8 cellular contexts compared by ENCODE assay signal in genomic region chr14:50001999-50002925, GRCh38.
DNase-seq lines count a peak whose midpoint lies in the region; ATAC-seq and TF ChIP-seq lines count a peak whose summit lies in the region.

No MANE protein-coding gene starts in this region.

- H3K4me2 ChIP-seq in DND-41 (ENCODE audit: insufficient read depth, low read length) (peak overlapping the region; percentile 81), neural progenitor cell (no peak overlapping the region)

- peak overlapping the region; percentile 36; the same call in 1 of the 2 replicates for H3K9ac ChIP-seq in DND-41 (ENCODE audit: low read depth, low read length)
- no peak overlapping the region for H3K9ac ChIP-seq in neural progenitor cell

- TF ChIP-seq CTCF in DND-41 (IDR thresholded peaks at IDR 0.05; ENCODE audit: borderline replicate concordance, extremely low read depth, low read length, poor library complexity, severe bottlenecking) (no peak), activated B cell treated with CpG ODN at 0.5 μM for 24 hours (IDR thresholded peaks at IDR 0.05) (no peak), chondrocyte (IDR thresholded peaks at IDR 0.05) (no peak), neural progenitor cell (IDR thresholded peaks at IDR 0.05) (no peak)

- POLR2A ChIA-PET in activated B cell treated with CpG ODN at 0.5 μM for 24 hours (lab: Charles Lee), result interaction anchor here (0.6 to 7.3 kb wide), 50 partner anchors 9 to 382 kb away, joined by 3 to 301 read pairs (median 10); partner anchors contain the start of genes ARF6, MGAT2, NEMF and RPL36AL

- H3K36me3 ChIP-seq in DND-41 (ENCODE audit: insufficient read depth, low read length) (no peaks in the 10 kb centered on the region), neural progenitor cell (no peaks in the 10 kb centered on the region), aorta (ENCODE audit: control insufficient read depth in 1 of 2, insufficient read depth in 2 of 2, low read length in 1 of 2) (no peaks in the 10 kb centered on the region)

- peak overlapping the region; percentile 73; the same call in 1 of the 2 replicates for H2AFZ ChIP-seq in DND-41 (ENCODE audit: low read depth, low read length)
- no peak overlapping the region for H2AFZ ChIP-seq in neural progenitor cell (replicated peaks)

- H3K27me3 Mint-ChIP-seq in activated B cell treated with CpG ODN at 0.5 μM for 24 hours (no peaks in the 10 kb centered on the region), chondrocyte (ENCODE audit: low read depth) (no peaks in the 10 kb centered on the region), neural progenitor cell (ENCODE audit: insufficient read depth, low read depth) (peaks cover 28% of the 10 kb centered on the region)

- H3K9me3 ChIP-seq in DND-41 (ENCODE audit: insufficient read depth, low read length, severe bottlenecking), result no peaks in the 10 kb centered on the region
- no peaks in the 10 kb centered on the region for H3K9me3 ChIP-seq in neural progenitor cell (ENCODE audit: low read depth)
- no peaks in the 10 kb centered on the region for H3K9me3 ChIP-seq in aorta (ENCODE audit: control insufficient read depth, low read length)

- H3F3A ChIP-seq in neural progenitor cell (ENCODE audit: low read depth), result no peaks in the 10 kb centered on the region

- H3K27me3 ChIP-seq in DND-41 (ENCODE audit: insufficient read depth, low read length, poor library complexity), result peaks cover 17% of the 10 kb centered on the region
- H3K27me3 ChIP-seq in neural progenitor cell, result peaks cover 73% of the 10 kb centered on the region
- H3K27me3 ChIP-seq in aorta (ENCODE audit: control insufficient read depth in 1 of 2, insufficient read depth in 2 of 2, low read length in 1 of 2), result no peaks in the 10 kb centered on the region

- H3K79me2 ChIP-seq in DND-41 (ENCODE audit: insufficient read depth, low read length), result no peaks in the 10 kb centered on the region
- no peaks in the 10 kb centered on the region for H3K79me2 ChIP-seq in neural progenitor cell (ENCODE audit: low read depth)

- H3K4me3 ChIP-seq in DND-41 (ENCODE audit: low read depth in 1 of 2, low read length in 2 of 2) (peak overlapping the region in 1 of 2 experiments; percentile 56; a peak in 2 of 4 replicates), neural progenitor cell (no peak overlapping the region), aorta (ENCODE audit: low read length in 2 of 2) (no peak overlapping the region)

- DNase-seq in DND-41 (peak; percentile 35), activated B cell treated with CpG ODN at 0.5 μM for 24 hours (no peak), chondrocyte (ENCODE audit: low spot score) (no peak), neural progenitor cell (ENCODE audit: low spot score) (no peak), aorta (peak in 1 of 2 donors; percentile 60), COLO668 (lab: John Stamatoyannopoulos, UW; ENCODE audit: unreplicated experiment) (no peak)

- CTCF ChIA-PET in activated B cell treated with CpG ODN at 0.5 μM for 24 hours (lab: Charles Lee), result interaction anchor here (0.9 to 6.7 kb wide), 17 partner anchors 22 to 137 kb away, joined by 3 to 90 read pairs (median 7); partner anchors contain the start of gene ARF6

- H3K9me3 Mint-ChIP-seq in activated B cell treated with CpG ODN at 0.5 μM for 24 hours (no peaks in the 10 kb centered on the region), chondrocyte (ENCODE audit: low read depth) (no peaks in the 10 kb centered on the region), neural progenitor cell (no peaks in the 10 kb centered on the region)

- 67 to 71% methylated on average over 10 of the region's 10 CpGs for WGBS in aorta, 2 donors

- no peaks in the 10 kb centered on the region for H4K20me1 ChIP-seq in DND-41 (ENCODE audit: insufficient read depth, low read length)
- no peaks in the 10 kb centered on the region for H4K20me1 ChIP-seq in neural progenitor cell (ENCODE audit: low read depth)

- H3K27ac ChIP-seq in DND-41 (ENCODE audit: low read length) (no peak overlapping the region), neural progenitor cell (no peak overlapping the region), aorta (ENCODE audit: low read depth in 1 of 2, low read length in 2 of 2) (peak overlapping the region; percentile 78 to 99)

- ATAC-seq in DND-41 (ENCODE audit: insufficient read depth, low read depth) (no peak), HG03045 (IDR thresholded peaks at IDR 0.05; ENCODE audit: unreplicated experiment) (peak; percentile 30), activated B cell treated with CpG ODN at 0.5 μM for 24 hours (ENCODE audit: low read depth) (peak; percentile 5), aorta (ENCODE audit: low FRiP score) (no peak), GM19397 (IDR thresholded peaks at IDR 0.05; ENCODE audit: unreplicated experiment) (no peak)

- H3K4me1 ChIP-seq in DND-41 (ENCODE audit: insufficient read depth, low read length) (peaks cover 50% of the 10 kb centered on the region), neural progenitor cell (peaks cover 10% of the 10 kb centered on the region), aorta (ENCODE audit: control insufficient read depth in 1 of 2, insufficient read depth in 2 of 2, low read length in 2 of 2) (peaks cover 2 to 7% of the 10 kb centered on the region in 2 donors)

- H3K4me1 Mint-ChIP-seq in activated B cell treated with CpG ODN at 0.5 μM for 24 hours, result peaks cover 73% of the 10 kb centered on the region
- H3K4me1 Mint-ChIP-seq in chondrocyte (ENCODE audit: low read depth), result peaks cover 61% of the 10 kb centered on the region
- peaks cover 31% of the 10 kb centered on the region for H3K4me1 Mint-ChIP-seq in neural progenitor cell

- H3K27ac Mint-ChIP-seq in activated B cell treated with CpG ODN at 0.5 μM for 24 hours (peak overlapping the region; percentile 95), chondrocyte (ENCODE audit: unreplicated experiment) (peak overlapping the region; percentile 98), neural progenitor cell (no peak overlapping the region)

- peaks cover 6% of the 10 kb centered on the region for H3K36me3 Mint-ChIP-seq in activated B cell treated with CpG ODN at 0.5 μM for 24 hours (ENCODE audit: low read depth)
- H3K36me3 Mint-ChIP-seq in chondrocyte (ENCODE audit: low read depth), result no peaks in the 10 kb centered on the region
- peaks cover 1% of the 10 kb centered on the region for H3K36me3 Mint-ChIP-seq in neural progenitor cell

- H3K4me3 Mint-ChIP-seq in activated B cell treated with CpG ODN at 0.5 μM for 24 hours (peak overlapping the region; percentile 83), chondrocyte (ENCODE audit: unreplicated experiment) (peak overlapping the region; percentile 57), neural progenitor cell (peak overlapping the region; percentile 83)

- intact Hi-C loops in activated B cell treated with CpG ODN at 0.5 μM for 24 hours (cut with micrococcal nuclease) (loop anchor here (1.0 to 2.0 kb wide), 2 partner anchors 9 to 19 kb away; no protein-coding TSS in a partner anchor), aorta (cut with DNase I) (loop anchor here (2.0 to 10.0 kb wide), 4 partner anchors 17 to 133 kb away; partner anchors contain the start of gene ARF6 (in 2 of the 2))

Comparison
In these comparisons a context has a peak if more than half of its experiments do, and no peak if none do; other contexts are left out.
1. ATAC-seq: peak in HG03045 (single experiment) and activated B cell treated with CpG ODN at 0.5 μM for 24 hours (single experiment); none in DND-41 (single experiment), aorta (single experiment) and GM19397 (single experiment).
2. H3K27ac ChIP-seq: peak in aorta (2 of 2); none in DND-41 (single experiment) and neural progenitor cell (single experiment).
3. Peak in every context shown above with its lines, with median percentiles within 50 percentile points of each other: H3K4me3 Mint-ChIP-seq.